8 cellular contexts compared by ENCODE assay signal in genomic region chr16:29790183-29790948, GRCh38. TPM values are rescaled to one million over a fixed set of nuclear protein-coding genes. Genes with fewer than 3 reads are reported as not detected.
DNase-seq lines count a peak whose midpoint lies in the region; ATAC-seq and TF ChIP-seq lines count a peak whose summit lies in the region.

KIF22 (plus strand) TSS chr16:29790751; CDS start chr16:29790760, 9 bp downstream.

- peaks cover 36% of the 10 kb centered on the region for H3K4me1 Mint-ChIP-seq in activated naive CD8-positive, alpha-beta T cell (ENCODE audit: low read depth)

- H3K4me1 ChIP-seq in osteoblast (ENCODE audit: insufficient read depth, low read length) (peaks cover 13% of the 10 kb centered on the region), thoracic aorta (ENCODE audit: control insufficient read depth in 1 of 2, low read depth in 2 of 2) (peaks cover 8 to 19% of the 10 kb centered on the region in 2 donors)

- H3K4me3 Mint-ChIP-seq in activated naive CD8-positive, alpha-beta T cell, result peak within 1 kb of the TSS; percentile 98

- H2AFZ ChIP-seq in osteoblast (ENCODE audit: low read length), result peak within 1 kb of the TSS; percentile 95

- peak within 1 kb of the TSS; percentile 87 for H3K4me2 ChIP-seq in osteoblast (ENCODE audit: insufficient read depth, low read length)

- no peaks in the 10 kb centered on the region for H3K27me3 ChIP-seq in osteoblast (ENCODE audit: insufficient read depth, low read length)
- no peaks in the 10 kb centered on the region for H3K27me3 ChIP-seq in thoracic aorta (replicated peaks; ENCODE audit: insufficient read depth)

- H3K4me3 ChIP-seq in GM12865 (ENCODE audit: low read depth, low read length) (peak within 1 kb of the TSS; percentile 90), osteoblast (ENCODE audit: insufficient read depth, low read length) (peak within 1 kb of the TSS; percentile 98), thoracic aorta (peak within 1 kb of the TSS; percentile 79)

- H3K27me3 Mint-ChIP-seq in activated naive CD8-positive, alpha-beta T cell, result no peaks in the 10 kb centered on the region

- H3K27ac Mint-ChIP-seq in activated naive CD8-positive, alpha-beta T cell, result peak within 1 kb of the TSS; percentile 98

- H3K36me3 ChIP-seq in osteoblast (ENCODE audit: insufficient read depth, low read length), result no peaks in the 10 kb centered on the region
- H3K36me3 ChIP-seq in thoracic aorta, result no peaks in the 10 kb centered on the region

- H3K27ac ChIP-seq in osteoblast (ENCODE audit: low read depth, low read length), result peak within 1 kb of the TSS; percentile 61
- H3K27ac ChIP-seq in thoracic aorta, result peak within 1 kb of the TSS; percentile 47 to 82

- DNase-seq in GM12865 (ENCODE audit: low read depth), result peak; percentile 100
- DNase-seq in NCI-H1105 (lab: John Stamatoyannopoulos, UW), result peak; percentile 98
- DNase-seq in SKM-1 treated with dmso at 0.1 percent for 144 hours (lab: John Stamatoyannopoulos, UW; ENCODE audit: unreplicated experiment), result peak; percentile 98
- DNase-seq in glomerular visceral epithelial cell (ENCODE audit: extremely low spot score), result peak; percentile 98
- peak; percentile 100 for DNase-seq in osteoblast (ENCODE audit: insufficient read length, low spot score, missing footprints)
- DNase-seq in thoracic aorta (ENCODE audit: low spot score), result peak; percentile 96

- no peaks in the 10 kb centered on the region for H3K9me3 Mint-ChIP-seq in activated naive CD8-positive, alpha-beta T cell (ENCODE audit: low read depth)

- peaks cover 48% of the 10 kb centered on the region for H3K79me2 ChIP-seq in osteoblast (ENCODE audit: insufficient read depth, low read length)

- ATAC-seq in HG02642 (IDR thresholded peaks at IDR 0.05; ENCODE audit: poor library complexity, unreplicated experiment) (peak; percentile 92), thoracic aorta (ENCODE audit: insufficient number of reproducible peaks, low FRiP score, low read depth) (peak; percentile 97)

- H3K9me3 ChIP-seq in osteoblast (ENCODE audit: low read depth, low read length) (no peaks in the 10 kb centered on the region), thoracic aorta (no peaks in the 10 kb centered on the region)

- H3K36me3 Mint-ChIP-seq in activated naive CD8-positive, alpha-beta T cell, result peaks cover 11% of the 10 kb centered on the region

- H4K20me1 ChIP-seq in osteoblast (ENCODE audit: insufficient read depth, low read length), result no peaks in the 10 kb centered on the region

- TF ChIP-seq CTCF in GM12865 (IDR thresholded peaks at IDR 0.05; ENCODE audit: insufficient read depth, low read depth, low read length, missing control alignments) (peak; percentile 90), osteoblast (IDR thresholded peaks at IDR 0.05; ENCODE audit: extremely low read depth, low read depth, low read length) (peak; percentile 75), thoracic aorta (IDR thresholded peaks at IDR 0.05) (peak; percentile 66)

RNA-seq across cellular contexts. Expression of gene KIF22, which starts in this region (rescaled TPM):
- total RNA-seq in osteoblast (8.3 and 12.4 TPM in 2 replicates), thoracic aorta (10 to 100 TPM; 11.4 to 15.2 TPM)

Comparison
In these comparisons a context has a peak if more than half of its experiments do, and no peak if none do; other contexts are left out.
1. Peak in every context shown above with its lines: DNase-seq, ATAC-seq, H3K4me3 ChIP-seq and H3K27ac ChIP-seq.